15 cellular contexts compared by ENCODE assay signal in genomic region chr6:113411006-113411405, GRCh38.
DNase-seq lines count a peak whose midpoint lies in the region; ATAC-seq, FAIRE-seq and TF ChIP-seq lines count a peak whose summit lies in the region.
"Had no signal": no experiment of that assay in that cellular context is flagged by ENCODE, and none has a peak within 500 bp of the region (broad histone marks: within the 10 kb centered on the region; RNA-seq: fewer than 3 reads in every experiment).

No MANE protein-coding gene starts in this region.

- ATAC-seq in sciatic nerve: no peak
- ATAC-seq: SK-N-SH treated with all-trans-retinoic acid at 6 μM for 48 hours had no signal

- TF ChIP-seq CTCF in HFFc6 (IDR thresholded peaks at IDR 0.05) (no peak), foreskin fibroblast (IDR thresholded peaks at IDR 0.05; ENCODE audit: low read depth, low read length) (no peak)

- DNase-seq in AML-193 (lab: John Stamatoyannopoulos, UW): peak; percentile 16 to 20
- DNase-seq in HFFc6: no peak
- no peak for DNase-seq in SJSA1 (ENCODE audit: low read depth in 1 of 2, low spot score in 2 of 2)
- DNase-seq in foreskin fibroblast: peak; percentile 25 to 56
- DNase-seq in RCC 7860 (ENCODE audit: low spot score): no peak
- DNase-seq in sciatic nerve (ENCODE audit: low spot score): no peak
- no peak for DNase-seq in HuH-7.5 (ENCODE audit: low spot score)
- no peak for DNase-seq in NCI-H187 (lab: John Stamatoyannopoulos, UW)
- DNase-seq: activated naive CD4-positive, alpha-beta T cell treated with Interleukin-2 at 50 U/mL for 16 hours; MV-4-11; NCI-H2171; stimulated activated naive CD4-positive, alpha-beta T cell treated with Interleukin-2 at 50 U/mL for 16 hours had no signal

- no peaks in the 10 kb centered on the region for H3K9me3 Mint-ChIP-seq in HFFc6

- intact Hi-C loops in sciatic nerve (cut with DNase I): no loop called here

- H3K36me3 Mint-ChIP-seq in HFFc6 (ENCODE audit: low read depth): no peaks in the 10 kb centered on the region

- no peaks in the 10 kb centered on the region for H3K27me3 Mint-ChIP-seq in HFFc6 (ENCODE audit: insufficient read depth)
- H3K27me3 Mint-ChIP-seq: brain had no signal

- H3K4me1 Mint-ChIP-seq in HFFc6 (ENCODE audit: low read depth): peaks cover 65% of the 10 kb centered on the region

- peaks cover 4% of the 10 kb centered on the region for H3K4me1 ChIP-seq in SJSA1 (replicated peaks)

- H3K4me3 Mint-ChIP-seq in HFFc6: no peak overlapping the region
- H3K4me3 Mint-ChIP-seq: brain had no signal

- no peaks in the 10 kb centered on the region for H3K27me3 ChIP-seq in SJSA1 (replicated peaks)

- H3K27ac ChIP-seq in SJSA1: peak overlapping the region; percentile 24; the same call in 1 of the 2 replicates

- no peak overlapping the region for H3K4me3 ChIP-seq in SJSA1
- no peak overlapping the region for H3K4me3 ChIP-seq in foreskin fibroblast (ENCODE audit: low read depth in 1 of 2, low read length in 2 of 2)

- no peaks in the 10 kb centered on the region for H3K36me3 ChIP-seq in SJSA1

- H3K27ac Mint-ChIP-seq in HFFc6: 0 out of 2 replicates have a peak overlapping the region, but pooled peaks have one; percentile 26
- H3K27ac Mint-ChIP-seq: brain had no signal

- no peak for FAIRE-seq in RCC 7860 (lab: Jason Lieb, UNC)
- FAIRE-seq: D721Med had no signal

- H3K9me3 ChIP-seq in SJSA1 (replicated peaks): no peaks in the 10 kb centered on the region

Comparison
In these comparisons a context has a peak if more than half of its experiments do, and no peak if none do; other contexts are left out.
1. DNase-seq: peak in AML-193 (2 of 2) and foreskin fibroblast (2 of 2); none in HFFc6 (single experiment), SJSA1 (0 of 2), RCC 7860 (single experiment), sciatic nerve (single experiment), HuH-7.5 (single experiment) and NCI-H187 (0 of 2).